ENCODE assay signal across 11 cellular contexts in genomic region chr20:44204156-44204831, GRCh38. TPM values are rescaled to one million over a fixed set of nuclear protein-coding genes. Genes with fewer than 3 reads are reported as not detected.
DNase-seq lines count a peak whose midpoint lies in the region; ATAC-seq, FAIRE-seq and TF ChIP-seq lines count a peak whose summit lies in the region.
"Had no signal": no experiment of that assay in that cellular context is flagged by ENCODE, and none has a peak within 500 bp of the region (broad histone marks: within the 10 kb centered on the region; RNA-seq: fewer than 3 reads in every experiment).

No MANE protein-coding gene starts in this region.

- in situ Hi-C loops in transverse colon (cut with MboI; ENCODE audit: low pct_ligation_motif_present in 1 of 4, low pct_unique_long_range_greater_than_20kb in 1 of 4, low sequenced_read_pairs in 3 of 4): loop anchor here (25.0 kb wide), 2 partner anchors 258 to 408 kb away; no protein-coding TSS in a partner anchor
- in situ Hi-C loops in HAP-1 (cut with MboI; ENCODE audit: low sequenced_read_pairs): no loop called here

- POLR2A ChIA-PET in activated CD4-positive, alpha-beta T cell treated with anti-CD3 and anti-CD28 coated beads for 36 hours (lab: Charles Lee): no interaction called here

- ATAC-seq in activated CD4-positive, alpha-beta T cell treated with anti-CD3 and anti-CD28 coated beads for 36 hours: peak; percentile 57
- ATAC-seq in GM21423 (IDR thresholded peaks at IDR 0.05; ENCODE audit: unreplicated experiment): no peak

- H3K27me3 ChIP-seq in astrocyte (ENCODE audit: insufficient read depth, low read length): no peaks in the 10 kb centered on the region
- H3K27me3 ChIP-seq in transverse colon: no peaks in the 10 kb centered on the region
- no peaks in the 10 kb centered on the region for H3K27me3 ChIP-seq in HAP-1 (ENCODE audit: low read depth)

- peak overlapping the region; percentile 72 for H3K4me2 ChIP-seq in astrocyte (ENCODE audit: low read length)

- CTCF ChIA-PET in activated CD4-positive, alpha-beta T cell treated with anti-CD3 and anti-CD28 coated beads for 36 hours (lab: Charles Lee): no interaction called here

- no peak for TF ChIP-seq POLR2A in transverse colon (IDR thresholded peaks at IDR 0.05)

- intact Hi-C loops in activated CD4-positive, alpha-beta T cell treated with anti-CD3 and anti-CD28 coated beads for 36 hours (cut with DNase I, micrococcal nuclease): loop anchor here in 1 of 2 experiments (10.0 kb wide), 1 partner anchor 249 kb away; no protein-coding TSS in a partner anchor
- intact Hi-C loops in transverse colon (cut with DNase I; ENCODE audit: low total_unique reads): no loop called here

- peaks cover 31% of the 10 kb centered on the region for H3K36me3 ChIP-seq in astrocyte (ENCODE audit: insufficient read depth, low read length)
- peaks cover 0 to 46% (median 17%) of the 10 kb centered on the region in 4 donors for H3K36me3 ChIP-seq in transverse colon
- H3K36me3 ChIP-seq in HAP-1 (replicated peaks): peaks cover 59% of the 10 kb centered on the region

- H3K4me1 Mint-ChIP-seq in activated CD4-positive, alpha-beta T cell treated with anti-CD3 and anti-CD28 coated beads for 36 hours: peaks cover 50% of the 10 kb centered on the region
- H3K4me1 Mint-ChIP-seq in astrocyte (ENCODE audit: low read depth, unreplicated experiment): peaks cover 49% of the 10 kb centered on the region

- H3K4me1 ChIP-seq in astrocyte (ENCODE audit: insufficient read depth, low read length): peaks cover 24% of the 10 kb centered on the region
- H3K4me1 ChIP-seq in transverse colon: peaks cover 4 to 45% (median 29%) of the 10 kb centered on the region in 4 donors
- peaks cover 17% of the 10 kb centered on the region for H3K4me1 ChIP-seq in HAP-1

- TF ChIP-seq CTCF in astrocyte (IDR thresholded peaks at IDR 0.05; ENCODE audit: insufficient read depth, low read depth, low read length): no peak
- no peak for TF ChIP-seq CTCF in transverse colon (IDR thresholded peaks at IDR 0.05)

- no peaks in the 10 kb centered on the region for H3K9me3 Mint-ChIP-seq in activated CD4-positive, alpha-beta T cell treated with anti-CD3 and anti-CD28 coated beads for 36 hours (ENCODE audit: low read depth)
- no peaks in the 10 kb centered on the region for H3K9me3 Mint-ChIP-seq in astrocyte (ENCODE audit: unreplicated experiment)
- H3K9me3 Mint-ChIP-seq: T-helper 1 cell treated with Interleukin-12 subunit alpha and Interleukin-12 subunit beta and Interleukin-4 antibody, amounts not matched to agents 30 μg/mL and 1 μg/mL, for 36 hours had no signal

- no peak overlapping the region for H2AFZ ChIP-seq in astrocyte (ENCODE audit: low read depth, low read length)

- H3K27ac ChIP-seq in astrocyte (ENCODE audit: low read depth, low read length) (peak overlapping the region; percentile 88), transverse colon (peak overlapping the region; percentile 58 to 75 (median 66))

- no peaks in the 10 kb centered on the region for H3K27me3 Mint-ChIP-seq in activated CD4-positive, alpha-beta T cell treated with anti-CD3 and anti-CD28 coated beads for 36 hours
- no peaks in the 10 kb centered on the region for H3K27me3 Mint-ChIP-seq in astrocyte (ENCODE audit: low read depth, unreplicated experiment)

- peaks cover 45% of the 10 kb centered on the region for H3K36me3 Mint-ChIP-seq in activated CD4-positive, alpha-beta T cell treated with anti-CD3 and anti-CD28 coated beads for 36 hours (ENCODE audit: low read depth)
- peaks cover 15% of the 10 kb centered on the region for H3K36me3 Mint-ChIP-seq in astrocyte (ENCODE audit: low read depth, unreplicated experiment)

- no peak for TF ChIP-seq EP300 in transverse colon (IDR thresholded peaks at IDR 0.05; ENCODE audit: low read depth)

- H3K79me2 ChIP-seq in astrocyte (ENCODE audit: insufficient read depth, low read length): peaks cover 90% of the 10 kb centered on the region

- no peak overlapping the region for H3K4me3 ChIP-seq in astrocyte (ENCODE audit: insufficient read depth, low read depth, low read length)
- no peak overlapping the region for H3K4me3 ChIP-seq in transverse colon
- H3K4me3 ChIP-seq in HAP-1: no peak overlapping the region

- DNase-seq in activated CD4-positive, alpha-beta T cell treated with anti-CD3 and anti-CD28 coated beads for 36 hours: no peak
- DNase-seq in activated CD4-positive, alpha-beta T cell treated with anti-CD3 and anti-CD28 coated beads for 1 hour: no peak
- DNase-seq in astrocyte (ENCODE audit: low read depth): peak; percentile 96
- DNase-seq in iPS-NIHi11 (ENCODE audit: low spot score): peak; percentile 29
- no peak for DNase-seq in transverse colon
- no peak for DNase-seq in HAP-1 (ENCODE audit: low spot score in 2 of 2)
- DNase-seq in GOT3 (lab: John Stamatoyannopoulos, UW): no peak
- DNase-seq: C1 segment of cervical spinal cord, mesendoderm had no signal

- FAIRE-seq in astrocyte (lab: Jason Lieb, UNC): peak; percentile 82

- H3K4me3 Mint-ChIP-seq in activated CD4-positive, alpha-beta T cell treated with anti-CD3 and anti-CD28 coated beads for 36 hours: no peak overlapping the region
- H3K4me3 Mint-ChIP-seq in astrocyte (ENCODE audit: unreplicated experiment): no peak overlapping the region
- H3K4me3 Mint-ChIP-seq: T-helper 1 cell treated with Interleukin-12 subunit alpha and Interleukin-12 subunit beta and Interleukin-4 antibody, amounts not matched to agents 30 μg/mL and 1 μg/mL, for 36 hours had no signal

- H3K9ac ChIP-seq in astrocyte (ENCODE audit: low read length): peak overlapping the region; percentile 18

- peak overlapping the region; percentile 55 for H3K27ac Mint-ChIP-seq in activated CD4-positive, alpha-beta T cell treated with anti-CD3 and anti-CD28 coated beads for 36 hours
- peak overlapping the region; percentile 82 for H3K27ac Mint-ChIP-seq in astrocyte (ENCODE audit: unreplicated experiment)
- H3K27ac Mint-ChIP-seq: T-helper 1 cell treated with Interleukin-12 subunit alpha and Interleukin-12 subunit beta and Interleukin-4 antibody, amounts not matched to agents 30 μg/mL and 1 μg/mL, for 36 hours had no signal

- H3K9me3 ChIP-seq in astrocyte (ENCODE audit: insufficient read depth, low read depth, low read length) (no peaks in the 10 kb centered on the region), transverse colon (no peaks in the 10 kb centered on the region), HAP-1 (no peaks in the 10 kb centered on the region)

- H4K20me1 ChIP-seq in astrocyte (ENCODE audit: insufficient read depth, low read length): peaks cover 31% of the 10 kb centered on the region

- WGBS in transverse colon (ENCODE audit: low coverage in 1 of 2), 2 donors: 90 to 92% methylated on average over 4 of the region's 4 CpGs

RNA-seq across cellular contexts. Expression of gene OSER1, which starts 6.3 kb away (rescaled TPM):
- 10 to 100 TPM; 19.9 to 22.5 TPM for total RNA-seq in activated CD4-positive, alpha-beta T cell treated with anti-CD3 and anti-CD28 coated beads for 36 hours
- 28.9 and 30.9 TPM in 2 replicates for total RNA-seq in astrocyte
- total RNA-seq in transverse colon: 10 to 100 TPM; 11.2 to 38.0 (median 26.2) TPM

RNA-seq across cellular contexts. Expression of gene JPH2, which starts 17.3 kb away (rescaled TPM):
- total RNA-seq in activated CD4-positive, alpha-beta T cell treated with anti-CD3 and anti-CD28 coated beads for 36 hours: under 1 TPM; 0.07 TPM
- total RNA-seq in astrocyte: 18.1 and 18.5 TPM in 2 replicates
- 100 to 1,000 TPM in 1 of 4 donors, 10 to 100 TPM in 2, 1 to 10 TPM in 1; 9.8 to 216 (median 18.3) TPM for total RNA-seq in transverse colon

RNA-seq across cellular contexts. Expression of gene GDAP1L1, which starts 42.8 kb away (rescaled TPM):
- under 1 TPM; 0.74 to 0.89 TPM for total RNA-seq in activated CD4-positive, alpha-beta T cell treated with anti-CD3 and anti-CD28 coated beads for 36 hours
- 0.64 and 0.77 TPM in 2 replicates for total RNA-seq in astrocyte
- total RNA-seq in transverse colon: not detected

Comparison
In these comparisons a context has a peak if more than half of its experiments do, and no peak if none do; other contexts are left out.
1. DNase-seq: peak in astrocyte (single experiment) and iPS-NIHi11 (single experiment); none in activated CD4-positive, alpha-beta T cell treated with anti-CD3 and anti-CD28 coated beads for 36 hours (single experiment), activated CD4-positive, alpha-beta T cell treated with anti-CD3 and anti-CD28 coated beads for 1 hour (single experiment), transverse colon (single experiment), HAP-1 (0 of 2) and GOT3 (single experiment).
2. RNA of gene JPH2, which starts 17.3 kb away (total RNA-seq): 9.8 to 216 TPM in transverse colon and 18.1 to 18.5 TPM in astrocyte; 0.07 TPM in activated CD4-positive, alpha-beta T cell treated with anti-CD3 and anti-CD28 coated beads for 36 hours; every median in the first group is over 10 times any median in the second.